Comparison of ENCODE assay signal across 1 cellular context in genomic region chr6:41199427-41200246, GRCh38.
TF ChIP-seq lines count a peak whose summit lies in the region.

No MANE protein-coding gene starts in this region.

TF ChIP-seq in SK-N-SH, 30 proteins besides CTCF, POLR2A, EP300 and RAD21 (continued from another document):
- TF ChIP-seq, protein P1, sequence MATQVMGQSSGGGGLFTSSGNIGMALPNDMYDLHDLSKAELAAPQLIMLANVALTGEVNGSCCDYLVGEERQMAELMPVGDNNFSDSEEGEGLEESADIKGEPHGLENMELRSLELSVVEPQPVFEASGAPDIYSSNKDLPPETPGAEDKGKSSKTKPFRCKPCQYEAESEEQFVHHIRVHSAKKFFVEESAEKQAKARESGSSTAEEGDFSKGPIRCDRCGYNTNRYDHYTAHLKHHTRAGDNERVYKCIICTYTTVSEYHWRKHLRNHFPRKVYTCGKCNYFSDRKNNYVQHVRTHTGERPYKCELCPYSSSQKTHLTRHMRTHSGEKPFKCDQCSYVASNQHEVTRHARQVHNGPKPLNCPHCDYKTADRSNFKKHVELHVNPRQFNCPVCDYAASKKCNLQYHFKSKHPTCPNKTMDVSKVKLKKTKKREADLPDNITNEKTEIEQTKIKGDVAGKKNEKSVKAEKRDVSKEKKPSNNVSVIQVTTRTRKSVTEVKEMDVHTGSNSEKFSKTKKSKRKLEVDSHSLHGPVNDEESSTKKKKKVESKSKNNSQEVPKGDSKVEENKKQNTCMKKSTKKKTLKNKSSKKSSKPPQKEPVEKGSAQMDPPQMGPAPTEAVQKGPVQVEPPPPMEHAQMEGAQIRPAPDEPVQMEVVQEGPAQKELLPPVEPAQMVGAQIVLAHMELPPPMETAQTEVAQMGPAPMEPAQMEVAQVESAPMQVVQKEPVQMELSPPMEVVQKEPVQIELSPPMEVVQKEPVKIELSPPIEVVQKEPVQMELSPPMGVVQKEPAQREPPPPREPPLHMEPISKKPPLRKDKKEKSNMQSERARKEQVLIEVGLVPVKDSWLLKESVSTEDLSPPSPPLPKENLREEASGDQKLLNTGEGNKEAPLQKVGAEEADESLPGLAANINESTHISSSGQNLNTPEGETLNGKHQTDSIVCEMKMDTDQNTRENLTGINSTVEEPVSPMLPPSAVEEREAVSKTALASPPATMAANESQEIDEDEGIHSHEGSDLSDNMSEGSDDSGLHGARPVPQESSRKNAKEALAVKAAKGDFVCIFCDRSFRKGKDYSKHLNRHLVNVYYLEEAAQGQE (IDR thresholded peaks at IDR 0.05; ENCODE audit: low read depth, low read length) = no peak
- no peak for TF ChIP-seq TAF1 (IDR thresholded peaks at IDR 0.05; ENCODE audit: borderline replicate concordance, low read depth, low read length)
